ENCODE assay signal across 1 cellular context in the genomic region with DNA sequence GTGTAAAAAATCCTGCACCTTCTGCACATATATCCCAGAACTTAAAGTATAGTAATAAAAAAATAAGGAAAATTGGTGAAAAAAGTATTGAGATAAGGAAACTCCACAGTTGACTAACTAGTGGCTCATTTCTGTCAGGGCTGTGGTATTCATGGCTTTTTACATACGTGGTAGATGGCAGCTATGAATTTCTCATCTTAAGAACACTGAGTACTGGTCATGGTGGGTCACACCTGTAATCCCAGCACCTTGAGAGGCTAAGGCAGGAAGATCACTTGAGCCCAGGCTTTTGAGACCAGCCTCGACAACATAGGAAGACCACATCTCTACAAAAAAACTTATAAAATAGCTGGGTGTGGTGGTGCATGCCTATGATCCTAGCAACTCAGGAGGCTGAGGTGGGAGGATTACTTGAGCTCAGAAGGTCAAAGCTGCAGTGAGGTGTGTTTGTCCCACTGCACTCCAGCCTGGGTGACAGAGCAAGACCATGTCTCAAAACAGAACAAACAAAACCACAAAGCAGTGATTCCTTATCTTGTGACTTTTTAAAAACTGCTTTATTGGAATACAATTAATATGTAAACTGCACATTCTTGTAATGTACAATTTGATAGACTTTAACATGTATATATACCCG.
TF ChIP-seq lines count a peak whose summit lies in the region.

No MANE protein-coding gene starts in this region.

TF ChIP-seq in GM23338, 12 proteins besides CTCF, POLR2A, EP300 and RAD21 (continued from another document):
- TF ChIP-seq, protein P1, sequence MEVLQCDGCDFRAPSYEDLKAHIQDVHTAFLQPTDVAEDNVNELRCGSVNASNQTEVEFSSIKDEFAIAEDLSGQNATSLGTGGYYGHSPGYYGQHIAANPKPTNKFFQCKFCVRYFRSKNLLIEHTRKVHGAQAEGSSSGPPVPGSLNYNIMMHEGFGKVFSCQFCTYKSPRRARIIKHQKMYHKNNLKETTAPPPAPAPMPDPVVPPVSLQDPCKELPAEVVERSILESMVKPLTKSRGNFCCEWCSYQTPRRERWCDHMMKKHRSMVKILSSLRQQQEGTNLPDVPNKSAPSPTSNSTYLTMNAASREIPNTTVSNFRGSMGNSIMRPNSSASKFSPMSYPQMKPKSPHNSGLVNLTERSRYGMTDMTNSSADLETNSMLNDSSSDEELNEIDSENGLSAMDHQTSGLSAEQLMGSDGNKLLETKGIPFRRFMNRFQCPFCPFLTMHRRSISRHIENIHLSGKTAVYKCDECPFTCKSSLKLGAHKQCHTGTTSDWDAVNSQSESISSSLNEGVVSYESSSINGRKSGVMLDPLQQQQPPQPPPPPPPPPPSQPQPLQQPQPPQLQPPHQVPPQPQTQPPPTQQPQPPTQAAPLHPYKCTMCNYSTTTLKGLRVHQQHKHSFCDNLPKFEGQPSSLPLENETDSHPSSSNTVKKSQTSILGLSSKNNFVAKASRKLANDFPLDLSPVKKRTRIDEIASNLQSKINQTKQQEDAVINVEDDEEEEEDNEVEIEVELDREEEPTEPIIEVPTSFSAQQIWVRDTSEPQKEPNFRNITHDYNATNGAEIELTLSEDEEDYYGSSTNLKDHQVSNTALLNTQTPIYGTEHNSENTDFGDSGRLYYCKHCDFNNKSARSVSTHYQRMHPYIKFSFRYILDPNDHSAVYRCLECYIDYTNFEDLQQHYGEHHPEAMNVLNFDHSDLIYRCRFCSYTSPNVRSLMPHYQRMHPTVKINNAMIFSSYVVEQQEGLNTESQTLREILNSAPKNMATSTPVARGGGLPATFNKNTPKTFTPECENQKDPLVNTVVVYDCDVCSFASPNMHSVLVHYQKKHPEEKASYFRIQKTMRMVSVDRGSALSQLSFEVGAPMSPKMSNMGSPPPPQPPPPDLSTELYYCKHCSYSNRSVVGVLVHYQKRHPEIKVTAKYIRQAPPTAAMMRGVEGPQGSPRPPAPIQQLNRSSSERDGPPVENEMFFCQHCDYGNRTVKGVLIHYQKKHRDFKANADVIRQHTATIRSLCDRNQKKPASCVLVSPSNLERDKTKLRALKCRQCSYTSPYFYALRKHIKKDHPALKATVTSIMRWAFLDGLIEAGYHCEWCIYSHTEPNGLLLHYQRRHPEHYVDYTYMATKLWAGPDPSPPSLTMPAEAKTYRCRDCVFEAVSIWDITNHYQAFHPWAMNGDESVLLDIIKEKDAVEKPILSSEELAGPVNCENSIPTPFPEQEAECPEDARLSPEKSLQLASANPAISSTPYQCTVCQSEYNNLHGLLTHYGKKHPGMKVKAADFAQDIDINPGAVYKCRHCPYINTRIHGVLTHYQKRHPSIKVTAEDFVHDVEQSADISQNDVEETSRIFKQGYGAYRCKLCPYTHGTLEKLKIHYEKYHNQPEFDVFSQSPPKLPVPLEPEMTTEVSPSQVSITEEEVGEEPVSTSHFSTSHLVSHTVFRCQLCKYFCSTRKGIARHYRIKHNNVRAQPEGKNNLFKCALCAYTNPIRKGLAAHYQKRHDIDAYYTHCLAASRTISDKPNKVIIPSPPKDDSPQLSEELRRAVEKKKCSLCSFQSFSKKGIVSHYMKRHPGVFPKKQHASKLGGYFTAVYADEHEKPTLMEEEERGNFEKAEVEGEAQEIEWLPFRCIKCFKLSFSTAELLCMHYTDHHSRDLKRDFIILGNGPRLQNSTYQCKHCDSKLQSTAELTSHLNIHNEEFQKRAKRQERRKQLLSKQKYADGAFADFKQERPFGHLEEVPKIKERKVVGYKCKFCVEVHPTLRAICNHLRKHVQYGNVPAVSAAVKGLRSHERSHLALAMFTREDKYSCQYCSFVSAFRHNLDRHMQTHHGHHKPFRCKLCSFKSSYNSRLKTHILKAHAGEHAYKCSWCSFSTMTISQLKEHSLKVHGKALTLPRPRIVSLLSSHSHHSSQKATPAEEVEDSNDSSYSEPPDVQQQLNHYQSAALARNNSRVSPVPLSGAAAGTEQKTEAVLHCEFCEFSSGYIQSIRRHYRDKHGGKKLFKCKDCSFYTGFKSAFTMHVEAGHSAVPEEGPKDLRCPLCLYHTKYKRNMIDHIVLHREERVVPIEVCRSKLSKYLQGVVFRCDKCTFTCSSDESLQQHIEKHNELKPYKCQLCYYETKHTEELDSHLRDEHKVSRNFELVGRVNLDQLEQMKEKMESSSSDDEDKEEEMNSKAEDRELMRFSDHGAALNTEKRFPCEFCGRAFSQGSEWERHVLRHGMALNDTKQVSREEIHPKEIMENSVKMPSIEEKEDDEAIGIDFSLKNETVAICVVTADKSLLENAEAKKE (CRISPR knock-in tag; IDR thresholded peaks at IDR 0.05) = no peak
- TF ChIP-seq CREB1 (CRISPR knock-in tag; IDR thresholded peaks at IDR 0.05; ENCODE audit: low read depth) = no peak
- TF ChIP-seq, protein P2, sequence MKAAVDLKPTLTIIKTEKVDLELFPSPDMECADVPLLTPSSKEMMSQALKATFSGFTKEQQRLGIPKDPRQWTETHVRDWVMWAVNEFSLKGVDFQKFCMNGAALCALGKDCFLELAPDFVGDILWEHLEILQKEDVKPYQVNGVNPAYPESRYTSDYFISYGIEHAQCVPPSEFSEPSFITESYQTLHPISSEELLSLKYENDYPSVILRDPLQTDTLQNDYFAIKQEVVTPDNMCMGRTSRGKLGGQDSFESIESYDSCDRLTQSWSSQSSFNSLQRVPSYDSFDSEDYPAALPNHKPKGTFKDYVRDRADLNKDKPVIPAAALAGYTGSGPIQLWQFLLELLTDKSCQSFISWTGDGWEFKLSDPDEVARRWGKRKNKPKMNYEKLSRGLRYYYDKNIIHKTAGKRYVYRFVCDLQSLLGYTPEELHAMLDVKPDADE (IDR thresholded peaks at IDR 0.05) = no peak
